ENCODE assay signal across 23 cellular contexts in the genomic region with DNA sequence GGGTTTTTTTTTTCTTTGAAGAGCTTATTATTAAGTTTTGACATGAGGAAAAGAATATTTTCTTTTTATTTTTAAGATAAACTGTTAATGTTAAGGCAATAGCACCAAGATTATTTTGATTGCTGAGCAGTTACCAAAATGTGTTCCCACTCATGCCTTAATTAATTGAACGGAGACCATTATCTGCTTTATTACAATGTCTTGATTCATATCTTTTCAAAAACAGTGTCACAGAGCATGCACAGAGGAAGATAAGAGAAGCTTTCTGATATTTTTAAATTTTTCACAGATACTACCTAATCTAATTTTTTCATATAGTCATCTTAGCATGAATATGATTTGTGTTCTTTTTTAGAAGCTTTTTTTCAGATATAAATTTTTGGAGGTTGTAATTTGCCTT.
"Had no signal": no experiment of that assay in that cellular context is flagged by ENCODE, and none has a peak within 500 bp of the region (broad histone marks: within the 10 kb centered on the region; RNA-seq: fewer than 3 reads in every experiment).

No MANE protein-coding gene starts in this region.

- H3K4me2 ChIP-seq: hepatocyte had no signal

- H3K27ac ChIP-seq: colonic mucosa, coronary artery, dorsolateral prefrontal cortex, epithelial cell of prostate, esophagus muscularis mucosa, esophagus squamous epithelium, foreskin keratinocyte, gastrocnemius medialis, gastroesophageal sphincter, heart left ventricle, heart right ventricle, hepatocyte had no signal

- ATAC-seq: esophagus mucosa, foreskin keratinocyte, gastrocnemius medialis, gastroesophageal sphincter, heart left ventricle, heart right ventricle had no signal

- H3K4me3 Mint-ChIP-seq: dendritic cell treated with granulocyte-macrophage colony-stimulating factor and Interleukin-4, amounts not matched to agents 40 ng/mL and 50 ng/mL, for 4 days; endodermal cell had no signal

- H3K9me3 ChIP-seq: colonic mucosa, esophagus muscularis mucosa, esophagus squamous epithelium, gastrocnemius medialis, gastroesophageal sphincter, heart left ventricle, heart right ventricle had no signal

- H3K27me3 Mint-ChIP-seq: dendritic cell treated with granulocyte-macrophage colony-stimulating factor and Interleukin-4, amounts not matched to agents 40 ng/mL and 50 ng/mL, for 4 days had no signal

- H3K4me3 ChIP-seq: colonic mucosa, coronary artery, dorsolateral prefrontal cortex, esophagus muscularis mucosa, esophagus squamous epithelium, gastrocnemius medialis, gastroesophageal sphincter, heart left ventricle, heart right ventricle, hepatocyte had no signal

- DNase-seq: colonic mucosa; cortex of kidney; dermis blood vessel endothelial cell; dorsolateral prefrontal cortex; effector CD4-positive, alpha-beta T cell; effector CD8-positive, alpha-beta T cell; effector memory CD4-positive, alpha-beta T cell; endodermal cell; esophagus squamous epithelium; foreskin fibroblast; foreskin keratinocyte; foreskin melanocyte; gastrocnemius medialis; glutamatergic neuron; heart left ventricle; heart right ventricle had no signal

- H3K27me3 ChIP-seq: colonic mucosa, dorsolateral prefrontal cortex, gastrocnemius medialis, heart left ventricle, hepatocyte had no signal

- H3K36me3 ChIP-seq: colonic mucosa, esophagus muscularis mucosa, esophagus squamous epithelium, gastrocnemius medialis, gastroesophageal sphincter, heart right ventricle had no signal

- H3K4me1 ChIP-seq: colonic mucosa, esophagus muscularis mucosa, esophagus squamous epithelium, foreskin keratinocyte, gastrocnemius medialis, gastroesophageal sphincter, heart left ventricle, heart right ventricle had no signal

- H3K79me2 ChIP-seq: hepatocyte had no signal

- H3K9me3 Mint-ChIP-seq: dendritic cell treated with granulocyte-macrophage colony-stimulating factor and Interleukin-4, amounts not matched to agents 40 ng/mL and 50 ng/mL, for 4 days; endodermal cell had no signal

- H2AFZ ChIP-seq: hepatocyte had no signal

- H3K27ac Mint-ChIP-seq: dendritic cell treated with granulocyte-macrophage colony-stimulating factor and Interleukin-4, amounts not matched to agents 40 ng/mL and 50 ng/mL, for 4 days; endodermal cell had no signal
